35 cellular contexts compared by ENCODE assay signal in genomic region chr5:123540534-123540933, GRCh38.
"Had no signal": no experiment of that assay in that cellular context is flagged by ENCODE, and none has a peak within 500 bp of the region (broad histone marks: within the 10 kb centered on the region; RNA-seq: fewer than 3 reads in every experiment).

No MANE protein-coding gene starts in this region.

- H3K27me3 Mint-ChIP-seq: activated B cell treated with CpG ODN at 0.5 μM for 24 hours; activated CD4-positive, alpha-beta memory T cell treated with anti-CD3 and anti-CD28 coated beads for 36 hours; activated CD4-positive, alpha-beta T cell treated with anti-CD3 and anti-CD28 coated beads, Interleukin-2, amount 10 ng/mL, durations not matched to agents 24 days and 14 days; activated CD8-positive, alpha-beta T cell treated with anti-CD3 and anti-CD28 coated beads for 36 hours; activated naive CD8-positive, alpha-beta T cell treated with anti-CD3 and anti-CD28 coated beads for 36 hours; activated T-helper 17 cell treated with anti-CD3 and anti-CD28 coated beads, Interleukin-2, amount 50 U/mL, for 72 hours; T-cell had no signal

- H3K4me3 Mint-ChIP-seq: activated B cell treated with CpG ODN at 0.5 μM for 24 hours; activated CD4-positive, alpha-beta memory T cell treated with anti-CD3 and anti-CD28 coated beads for 36 hours; activated CD4-positive, alpha-beta T cell treated with anti-CD3 and anti-CD28 coated beads, Interleukin-2, amount 10 ng/mL, durations not matched to agents 24 days and 14 days; activated CD8-positive, alpha-beta T cell treated with anti-CD3 and anti-CD28 coated beads for 36 hours; activated naive CD4-positive, alpha-beta T cell treated with anti-CD3 and anti-CD28 coated beads for 36 hours; activated naive CD8-positive, alpha-beta T cell treated with anti-CD3 and anti-CD28 coated beads for 36 hours; activated T-cell treated with anti-CD3 and anti-CD28 coated beads, Interleukin-2, amount 50 U/mL, for 4 hours; activated T-helper 1 cell treated with anti-CD3 and anti-CD28 coated beads, Interleukin-12 subunit alpha, Interleukin-12 subunit beta, Interleukin-2, Interleukin-4 antibody, amounts not matched to agents 30 ng/mL and 10 ng/mL and 1 ng/mL, durations not matched to agents 14 hours and 24 hours and 36 hours; activated T-helper 17 cell treated with anti-CD3 and anti-CD28 coated beads, Interleukin-2, amount 50 U/mL, for 72 hours; T-cell; T-helper 2 cell treated with Interferon-gamma antibody and Interleukin-4, amounts not matched to agents 5 μg/mL and 100 μg/mL, for 36 hours had no signal

- ATAC-seq: activated CD8-positive, alpha-beta T cell treated with anti-CD3 and anti-CD28 coated beads for 36 hours; activated naive CD4-positive, alpha-beta T cell treated with anti-CD3 and anti-CD28 coated beads, Interleukin-2, amount 50 U/mL, for 72 hours; activated T-cell treated with anti-CD3 and anti-CD28 coated beads, Interleukin-2, amount 50 U/mL, for 4 hours; activated T-cell treated with anti-CD3 and anti-CD28 coated beads, Interleukin-2, amount 50 U/mL, for 72 hours; activated T-helper 17 cell treated with anti-CD3 and anti-CD28 coated beads, Interleukin-2, amount 50 U/mL, for 72 hours; body of pancreas; T-cell had no signal

- H3K27me3 ChIP-seq: adrenal gland, body of pancreas, brain microvascular endothelial cell, breast epithelium had no signal

- H3K27ac Mint-ChIP-seq: activated CD4-positive, alpha-beta memory T cell treated with anti-CD3 and anti-CD28 coated beads for 36 hours; activated CD4-positive, alpha-beta T cell treated with anti-CD3 and anti-CD28 coated beads, Interleukin-2, amount 10 ng/mL, durations not matched to agents 24 days and 14 days; activated CD8-positive, alpha-beta T cell treated with anti-CD3 and anti-CD28 coated beads for 36 hours; activated naive CD4-positive, alpha-beta T cell treated with anti-CD3 and anti-CD28 coated beads for 36 hours; activated naive CD4-positive, alpha-beta T cell treated with anti-CD3 and anti-CD28 coated beads, Interleukin-2, amount 50 U/mL, for 72 hours; activated naive CD8-positive, alpha-beta T cell treated with anti-CD3 and anti-CD28 coated beads for 36 hours; activated T-cell treated with anti-CD3 and anti-CD28 coated beads, Interleukin-2, amount 50 U/mL, for 72 hours; activated T-helper 1 cell treated with anti-CD3 and anti-CD28 coated beads, Interleukin-12 subunit alpha, Interleukin-12 subunit beta, Interleukin-2, Interleukin-4 antibody, amounts not matched to agents 30 ng/mL and 10 ng/mL and 1 ng/mL, durations not matched to agents 14 hours and 24 hours and 36 hours; activated T-helper 17 cell treated with anti-CD3 and anti-CD28 coated beads, Interleukin-2, amount 50 U/mL, for 72 hours; T-cell; T-helper 2 cell treated with Interferon-gamma antibody and Interleukin-4, amounts not matched to agents 5 μg/mL and 100 μg/mL, for 36 hours had no signal

- H3K9me3 ChIP-seq: body of pancreas, breast epithelium had no signal

- DNase-seq: activated B cell treated with CpG ODN at 0.5 μM for 24 hours; activated CD4-positive, alpha-beta memory T cell treated with anti-CD3 and anti-CD28 coated beads for 36 hours; activated CD4-positive, alpha-beta T cell treated with anti-CD3 and anti-CD28 coated beads for 4 hours; activated CD4-positive, alpha-beta T cell treated with anti-CD3 and anti-CD28 coated beads, Interleukin-2, amount 10 ng/mL, durations not matched to agents 24 days and 14 days; activated CD4-positive, alpha-beta T cell treated with anti-CD3 and anti-CD28 coated beads, Interleukin-2, amount 50 U/mL, for 1 hour; activated CD4-positive, alpha-beta T cell treated with anti-CD3 and anti-CD28 coated beads, Interleukin-2, amount 50 U/mL, for 4 hours; activated CD4-positive, CD25-positive, alpha-beta regulatory T cell treated with anti-CD3 and anti-CD28 coated beads, Interleukin-2, amount 50 U/mL, for 72 hours; activated CD8-positive, alpha-beta memory T cell treated with anti-CD3 and anti-CD28 coated beads, Interleukin-2, amount 50 U/mL, for 4 hours; activated CD8-positive, alpha-beta T cell treated with anti-CD3 and anti-CD28 coated beads for 36 hours; activated effector memory CD4-positive, alpha-beta T cell treated with anti-CD3 and anti-CD28 coated beads, Interleukin-2, amount 50 U/mL, for 16 hours; activated gamma-delta T cell treated with Interleukin-2 at 50 U/mL for 16 hours; activated naive CD4-positive, alpha-beta T cell; activated naive CD4-positive, alpha-beta T cell treated with anti-CD3 and anti-CD28 coated beads for 36 hours; activated naive CD4-positive, alpha-beta T cell treated with anti-CD3 and anti-CD28 coated beads, Interleukin-2, amount 50 U/mL, for 16 hours; activated naive CD8-positive, alpha-beta T cell treated with anti-CD3 and anti-CD28 coated beads for 36 hours; activated T-cell treated with anti-CD3 and anti-CD28 coated beads for 4 hours; activated T-cell treated with anti-CD3 and anti-CD28 coated beads, Interleukin-2, amount 50 U/mL, for 1 hour; activated T-cell treated with anti-CD3 and anti-CD28 coated beads, Interleukin-2, amount 50 U/mL, for 4 hours; activated T-cell treated with anti-CD3 and anti-CD28 coated beads, Interleukin-2, amount 50 U/mL, for 72 hours; adrenal gland; amniotic stem cell; body of pancreas; brain microvascular endothelial cell; central memory CD4-positive, alpha-beta T cell; cerebellar nuclear complex; T-cell; T-helper 2 cell; T-helper 9 cell had no signal

- H3K4me3 ChIP-seq: adrenal gland, body of pancreas, breast epithelium had no signal

- H3K9me3 Mint-ChIP-seq: activated CD4-positive, alpha-beta memory T cell treated with anti-CD3 and anti-CD28 coated beads for 36 hours; activated CD4-positive, alpha-beta T cell treated with anti-CD3 and anti-CD28 coated beads, Interleukin-2, amount 10 ng/mL, durations not matched to agents 24 days and 14 days; activated CD8-positive, alpha-beta T cell treated with anti-CD3 and anti-CD28 coated beads for 36 hours; activated naive CD4-positive, alpha-beta T cell treated with anti-CD3 and anti-CD28 coated beads for 36 hours; activated naive CD4-positive, alpha-beta T cell treated with anti-CD3 and anti-CD28 coated beads, Interleukin-2, amount 50 U/mL, for 72 hours; activated naive CD8-positive, alpha-beta T cell treated with anti-CD3 and anti-CD28 coated beads for 36 hours; activated T-cell treated with anti-CD3 and anti-CD28 coated beads, Interleukin-2, amount 50 U/mL, for 4 hours; activated T-cell treated with anti-CD3 and anti-CD28 coated beads, Interleukin-2, amount 50 U/mL, for 72 hours; activated T-helper 1 cell treated with anti-CD3 and anti-CD28 coated beads, Interleukin-12 subunit alpha, Interleukin-12 subunit beta, Interleukin-2, Interleukin-4 antibody, amounts not matched to agents 30 ng/mL and 10 ng/mL and 1 ng/mL, durations not matched to agents 14 hours and 24 hours and 36 hours; activated T-helper 17 cell treated with anti-CD3 and anti-CD28 coated beads, Interleukin-2, amount 50 U/mL, for 72 hours; T-cell; T-helper 2 cell treated with Interferon-gamma antibody and Interleukin-4, amounts not matched to agents 5 μg/mL and 100 μg/mL, for 36 hours had no signal

- H3K36me3 ChIP-seq: adrenal gland, brain microvascular endothelial cell, breast epithelium had no signal

- H3K36me3 Mint-ChIP-seq: activated naive CD4-positive, alpha-beta T cell treated with anti-CD3 and anti-CD28 coated beads, Interleukin-2, amount 50 U/mL, for 72 hours had no signal

- H3K27ac ChIP-seq: adrenal gland, body of pancreas, brain microvascular endothelial cell, breast epithelium, VCaP had no signal

- FAIRE-seq: TTC549 had no signal

- H3K4me1 ChIP-seq: breast epithelium had no signal
